In genomic region chr17:76005263-76006149, GRCh38 we compare ENCODE assay signal across 8 cellular contexts. TPM values are rescaled to one million over a fixed set of nuclear protein-coding genes. Genes with fewer than 3 reads are reported as not detected.
DNase-seq lines count a peak whose midpoint lies in the region; ATAC-seq and TF ChIP-seq lines count a peak whose summit lies in the region.

No MANE protein-coding gene starts in this region.

- peak; percentile 77 for DNase-seq in NB4 (ENCODE audit: low read depth)
- DNase-seq in activated naive CD4-positive, alpha-beta T cell treated with anti-CD3 and anti-CD28 coated beads, Interleukin-2, amount 10 ng/mL, durations not matched to agents 7 days and 5 days: peak; percentile 91
- DNase-seq in Right ventricle myocardium superior: peak; percentile 63
- peak; percentile 71 for DNase-seq in retina

- H3K4me1 Mint-ChIP-seq in activated naive CD4-positive, alpha-beta T cell treated with anti-CD3 and anti-CD28 coated beads, Interleukin-2, amount 10 ng/mL, durations not matched to agents 7 days and 5 days: peaks cover 2% of the 10 kb centered on the region

- TF ChIP-seq CTCF in DOHH2 (IDR thresholded peaks at IDR 0.05; ENCODE audit: low read depth, low read length, poor library complexity, severe bottlenecking) (peak; percentile 85), NB4 (IDR thresholded peaks at IDR 0.05; ENCODE audit: low read depth, low read length) (peak; percentile 35)

- H3K27me3 ChIP-seq in DOHH2 (ENCODE audit: control insufficient read depth, low read length): no peaks in the 10 kb centered on the region

- H3K4me2 ChIP-seq in DOHH2 (ENCODE audit: low read length): no peak overlapping the region

- H3F3A ChIP-seq in DOHH2 (ENCODE audit: control insufficient read depth, insufficient read depth): no peaks in the 10 kb centered on the region

- no peak overlapping the region for H3K4me3 ChIP-seq in DOHH2 (ENCODE audit: low read length)
- no peak overlapping the region for H3K4me3 ChIP-seq in NB4 (ENCODE audit: low read depth, low read length)

- intact Hi-C loops in Right ventricle myocardium superior (cut with DNase I): loop anchor here (1.0 kb wide), 1 partner anchor 100 kb away; no protein-coding TSS in a partner anchor

- no peaks in the 10 kb centered on the region for H3K79me2 ChIP-seq in DOHH2 (ENCODE audit: control insufficient read depth, low read length)

- no peaks in the 10 kb centered on the region for H3K9me3 ChIP-seq in DOHH2 (ENCODE audit: control insufficient read depth, insufficient read depth, low read length)

- CTCF ChIA-PET in activated naive CD4-positive, alpha-beta T cell treated with anti-CD3 and anti-CD28 coated beads, Interleukin-2, amount 10 ng/mL, durations not matched to agents 7 days and 5 days (lab: Charles Lee): interaction anchor here (0.8 to 8.5 kb wide), 24 partner anchors 8 to 296 kb away, joined by 3 to 87 read pairs (median 4); partner anchors contain the start of genes ACOX1, MRPL38, TEN1 and TRIM47

- no peak overlapping the region for H3K27ac ChIP-seq in DOHH2 (ENCODE audit: low read depth, low read length)

- H3K36me3 Mint-ChIP-seq in activated naive CD4-positive, alpha-beta T cell treated with anti-CD3 and anti-CD28 coated beads, Interleukin-2, amount 10 ng/mL, durations not matched to agents 7 days and 5 days: no peaks in the 10 kb centered on the region

- no peak overlapping the region for H3K27ac Mint-ChIP-seq in activated naive CD4-positive, alpha-beta T cell treated with anti-CD3 and anti-CD28 coated beads, Interleukin-2, amount 10 ng/mL, durations not matched to agents 7 days and 5 days

- no peak overlapping the region for H3K4me3 Mint-ChIP-seq in activated naive CD4-positive, alpha-beta T cell treated with anti-CD3 and anti-CD28 coated beads, Interleukin-2, amount 10 ng/mL, durations not matched to agents 7 days and 5 days

- no peaks in the 10 kb centered on the region for H3K4me1 ChIP-seq in DOHH2 (ENCODE audit: control insufficient read depth, low read length)

- TF ChIP-seq POLR2A in NB4 (IDR thresholded peaks at IDR 0.05; ENCODE audit: extremely low read depth, insufficient read length): no peak

- H4K20me1 ChIP-seq in DOHH2 (ENCODE audit: control insufficient read depth, insufficient read depth, low read depth, low read length): no peaks in the 10 kb centered on the region

- no peaks in the 10 kb centered on the region for H3K9me2 ChIP-seq in DOHH2 (replicated peaks; ENCODE audit: control insufficient read depth, low read length)

- ATAC-seq in SK-N-SH treated with all-trans-retinoic acid at 6 μM for 48 hours (peak; percentile 80), Right ventricle myocardium superior (ENCODE audit: poor library complexity) (peak; percentile 80), HG02938 (IDR thresholded peaks at IDR 0.05; ENCODE audit: unreplicated experiment) (no peak), GM19324 (IDR thresholded peaks at IDR 0.05; ENCODE audit: low FRiP score, unreplicated experiment) (no peak)

- peaks cover 7% of the 10 kb centered on the region for H3K27me3 Mint-ChIP-seq in activated naive CD4-positive, alpha-beta T cell treated with anti-CD3 and anti-CD28 coated beads, Interleukin-2, amount 10 ng/mL, durations not matched to agents 7 days and 5 days

- H3K9me3 Mint-ChIP-seq in activated naive CD4-positive, alpha-beta T cell treated with anti-CD3 and anti-CD28 coated beads, Interleukin-2, amount 10 ng/mL, durations not matched to agents 7 days and 5 days: no peaks in the 10 kb centered on the region

- H3K36me3 ChIP-seq in DOHH2 (ENCODE audit: control insufficient read depth, low read length): 0 out of 2 replicates have a peak, but pooled peaks cover 3% of the 10 kb centered on the region

TF ChIP-seq in SK-N-SH treated with all-trans-retinoic acid at 6 μM for 48 hours, 23 proteins besides CTCF, POLR2A, EP300 and RAD21:
- no peak for TF ChIP-seq ZNF70 (CRISPR knock-in tag; IDR thresholded peaks at IDR 0.05)
- no peak for TF ChIP-seq ESRRG (CRISPR knock-in tag; IDR thresholded peaks at IDR 0.05)
- no peak for TF ChIP-seq CREB5 (CRISPR knock-in tag; IDR thresholded peaks at IDR 0.05; ENCODE audit: low read depth)
- no peak for TF ChIP-seq POU6F1 (CRISPR knock-in tag; IDR thresholded peaks at IDR 0.05; ENCODE audit: borderline replicate concordance, low read depth)
- no peak for TF ChIP-seq PPARA (CRISPR knock-in tag; IDR thresholded peaks at IDR 0.05; ENCODE audit: borderline replicate concordance)
- TF ChIP-seq RARB (CRISPR knock-in tag; IDR thresholded peaks at IDR 0.05): no peak
- TF ChIP-seq ZNF8 (CRISPR knock-in tag; IDR thresholded peaks at IDR 0.05): no peak
- TF ChIP-seq CSRNP3 (CRISPR knock-in tag; IDR thresholded peaks at IDR 0.05): no peak
- no peak for TF ChIP-seq TOX (CRISPR knock-in tag; IDR thresholded peaks at IDR 0.05; ENCODE audit: borderline replicate concordance)
- TF ChIP-seq ZFP30 (CRISPR knock-in tag; IDR thresholded peaks at IDR 0.05): no peak

RNA-seq across cellular contexts. Expression of gene CDK3, which starts 4.9 kb away (rescaled TPM):
- total RNA-seq in Right ventricle myocardium superior: 1.8 TPM

RNA-seq across cellular contexts. Expression of gene EVPL, which starts 21.6 kb away (rescaled TPM):
- total RNA-seq in Right ventricle myocardium superior: 0.08 TPM

RNA-seq across cellular contexts. Expression of gene TEN1, which starts 26.5 kb away (rescaled TPM):
- 7.6 TPM for total RNA-seq in Right ventricle myocardium superior

RNA-seq across cellular contexts. Expression of gene ACOX1, which starts 26.5 kb away (rescaled TPM):
- 83.6 TPM for total RNA-seq in Right ventricle myocardium superior

Comparison
In these comparisons a context has a peak if more than half of its experiments do, and no peak if none do; other contexts are left out.
1. ATAC-seq: peak in SK-N-SH treated with all-trans-retinoic acid at 6 μM for 48 hours (single experiment) and Right ventricle myocardium superior (single experiment); none in HG02938 (single experiment) and GM19324 (single experiment).
2. Peak in every context shown above with its lines, with median percentiles within 50 percentile points of each other: DNase-seq.